9 cellular contexts compared by ENCODE assay signal in the genomic region with DNA sequence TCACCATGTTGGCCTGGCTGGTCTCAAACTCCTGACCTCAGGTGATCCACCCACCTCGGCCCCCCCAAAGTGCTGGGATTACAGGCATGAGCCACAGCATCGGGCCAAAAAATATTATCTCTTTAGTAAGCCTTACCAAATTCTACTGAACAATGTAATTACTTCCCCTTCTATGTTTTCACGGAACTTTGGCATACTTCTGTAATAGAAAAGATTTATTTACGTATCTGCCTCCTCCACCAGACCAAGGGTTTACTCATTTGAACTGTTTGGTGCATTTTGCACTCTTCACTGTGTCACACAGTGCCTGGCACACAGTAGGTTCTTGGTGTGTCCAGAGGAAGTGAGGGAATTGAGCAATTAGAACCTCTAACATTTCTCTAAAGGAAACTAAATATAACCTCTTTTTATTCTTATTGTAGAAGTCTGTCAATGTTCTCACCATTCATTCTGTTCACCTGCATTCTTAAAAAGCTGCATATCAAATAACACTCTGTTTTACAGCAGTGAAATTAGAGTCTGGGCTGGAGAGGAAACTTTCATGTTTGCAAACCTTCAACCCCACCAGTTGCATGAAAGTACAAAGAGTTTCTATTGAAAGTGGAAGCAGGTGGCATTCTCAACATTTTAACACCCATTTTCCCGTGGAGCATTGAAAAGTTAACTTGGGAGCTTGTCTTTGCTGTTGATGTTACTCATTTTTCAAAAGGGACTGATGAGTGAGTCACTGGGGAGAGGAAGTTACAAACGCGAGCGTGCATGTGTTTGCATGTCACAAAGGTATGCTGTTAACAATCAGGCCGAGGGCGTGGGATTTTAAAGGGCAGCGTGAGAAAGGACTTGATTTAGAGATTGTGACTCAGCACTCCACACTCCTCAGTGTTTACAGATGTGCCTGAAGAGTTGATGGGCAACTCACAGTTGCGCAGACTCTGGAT.
DNase-seq lines count a peak whose midpoint lies in the region; ATAC-seq and TF ChIP-seq lines count a peak whose summit lies in the region.
"Had no signal": no experiment of that assay in that cellular context is flagged by ENCODE, and none has a peak within 500 bp of the region (broad histone marks: within the 10 kb centered on the region; RNA-seq: fewer than 3 reads in every experiment).

No MANE protein-coding gene starts in this region.

- H3K23ac ChIP-seq in mesendoderm (ENCODE audit: low read length): no peak overlapping the region

- H3K9me3 ChIP-seq in Caco-2: no peaks in the 10 kb centered on the region

- H3K4ac ChIP-seq in mesendoderm (ENCODE audit: low read depth, low read length): no peak overlapping the region

- H3K27ac Mint-ChIP-seq in Caco-2 (ENCODE audit: unreplicated experiment): peak overlapping the region; percentile 74
- no peak overlapping the region for H3K27ac Mint-ChIP-seq in MCF 10A (ENCODE audit: low read depth, unreplicated experiment)

- H3K18ac ChIP-seq in mesendoderm (ENCODE audit: low read length): no peak overlapping the region

- no peak overlapping the region for H3K9ac ChIP-seq in mesendoderm (ENCODE audit: low read length)

- POLR2A ChIA-PET in Caco-2 (lab: Charles Lee) (no interaction called here), MCF 10A (lab: Yijun Ruan, JAX) (interaction anchor here (0.6 to 0.8 kb wide), 4 partner anchors 12 to 704 kb away, joined by 3 read pairs; no protein-coding TSS in a partner anchor)

- H3K4me3 Mint-ChIP-seq in Caco-2 (ENCODE audit: unreplicated experiment) (no peak overlapping the region), MCF 10A (ENCODE audit: unreplicated experiment) (no peak overlapping the region)

- no peak overlapping the region for H4K8ac ChIP-seq in mesendoderm (ENCODE audit: low read depth, low read length)

- H3K56ac ChIP-seq in mesendoderm (ENCODE audit: low read length): no peak overlapping the region

- intact Hi-C loops in Caco-2 (cut with micrococcal nuclease; ENCODE audit: unreplicated experiment) (no loop called here), MCF 10A (cut with micrococcal nuclease) (no loop called here)

- H3K36me3 ChIP-seq in Caco-2 (ENCODE audit: control insufficient read depth, insufficient read depth, low read length) (no peaks in the 10 kb centered on the region), mesendoderm (ENCODE audit: control insufficient read depth, insufficient read depth, low read length) (no peaks in the 10 kb centered on the region)

- no peak overlapping the region for H3K4me3 ChIP-seq in Caco-2 (ENCODE audit: low read depth, low read length)
- no peak overlapping the region for H3K4me3 ChIP-seq in mesendoderm (ENCODE audit: low read length)

- H3K79me1 ChIP-seq in mesendoderm (ENCODE audit: low read length): no peaks in the 10 kb centered on the region

- no peak overlapping the region for H4K5ac ChIP-seq in mesendoderm (ENCODE audit: low read length)

- in situ Hi-C loops in KBM-7 (cut with MboI; ENCODE audit: low pct_unique_long_range_greater_than_20kb, low sequenced_read_pairs) (no loop called here), GM13977 (cut with MboI; ENCODE audit: low pct_unique_long_range_greater_than_20kb, low sequenced_read_pairs, unreplicated experiment) (no loop called here)

- TF ChIP-seq CTCF in Caco-2 (IDR thresholded peaks at IDR 0.05; ENCODE audit: insufficient read depth in 1 of 2, low read depth in 1 of 2, low read length in 1 of 2, severe bottlenecking in 1 of 2, unreplicated experiment in 1 of 2): no peak
- no peak for TF ChIP-seq CTCF in MCF 10A (IDR thresholded peaks at IDR 0.05; ENCODE audit: unreplicated experiment)
- TF ChIP-seq CTCF in GM13977 (IDR thresholded peaks at IDR 0.05; ENCODE audit: extremely low read depth, insufficient read depth, missing control alignments): no peak

- DNase-seq in Caco-2 (peak; percentile 49 to 61), KBM-7 (peak; percentile 53), MCF 10A (ENCODE audit: unreplicated experiment) (peak; percentile 96), mesendoderm (peak; percentile 74), DMS 273 treated with DMSO at 0.1 percent for 48 hours (lab: John Stamatoyannopoulos, UW) (no peak), GM13977 (ENCODE audit: low spot score) (no peak)
- DNase-seq: GF-D8 had no signal

- H2BK5ac ChIP-seq in mesendoderm (ENCODE audit: low read length): no peak overlapping the region

- CTCF ChIA-PET in Caco-2 (lab: Charles Lee) (no interaction called here), MCF 10A (lab: Yijun Ruan, JAX) (no interaction called here)

- no peak overlapping the region for H2BK15ac ChIP-seq in mesendoderm (replicated peaks; ENCODE audit: low read depth)

- WGBS in mesendoderm (ENCODE audit: extremely low coverage, insufficient coverage, low lambda C conversion rate): no CpG with 5 or more reads among the region's 12 CpGs

- no peaks in the 10 kb centered on the region for H3K36me3 Mint-ChIP-seq in Caco-2 (ENCODE audit: insufficient read depth, unreplicated experiment)
- no peaks in the 10 kb centered on the region for H3K36me3 Mint-ChIP-seq in MCF 10A (ENCODE audit: insufficient read depth, unreplicated experiment)

- H3K27me3 Mint-ChIP-seq in Caco-2 (ENCODE audit: insufficient read depth, unreplicated experiment): no peaks in the 10 kb centered on the region
- H3K27me3 Mint-ChIP-seq in MCF 10A (ENCODE audit: insufficient read depth, unreplicated experiment): no peaks in the 10 kb centered on the region

- H2BK120ac ChIP-seq in mesendoderm (ENCODE audit: low read depth, low read length): no peak overlapping the region

- H3K9me3 Mint-ChIP-seq in Caco-2 (ENCODE audit: unreplicated experiment): no peaks in the 10 kb centered on the region
- no peaks in the 10 kb centered on the region for H3K9me3 Mint-ChIP-seq in MCF 10A (ENCODE audit: unreplicated experiment)

- no peaks in the 10 kb centered on the region for H3K79me2 ChIP-seq in mesendoderm (ENCODE audit: control insufficient read depth, insufficient read depth, low read length)

- H2AK5ac ChIP-seq in mesendoderm (ENCODE audit: low read length): no peak overlapping the region

- H3K4me1 ChIP-seq in Caco-2 (no peaks in the 10 kb centered on the region), mesendoderm (ENCODE audit: control insufficient read depth, low read depth, low read length) (no peaks in the 10 kb centered on the region)

- no peaks in the 10 kb centered on the region for H3K27me3 ChIP-seq in Caco-2 (replicated peaks; ENCODE audit: control insufficient read depth, insufficient read depth, low read length)
- H3K27me3 ChIP-seq in mesendoderm (ENCODE audit: insufficient read depth, low read length, poor library complexity): no peaks in the 10 kb centered on the region

- BruUV-seq in Caco-2 (replicated peaks; lab: Mats Ljungman, UMichigan) (no TSS peak), MCF 10A (replicated peaks; lab: Mats Ljungman, UMichigan) (no TSS peak)

- H3K4me1 Mint-ChIP-seq in Caco-2 (ENCODE audit: low read depth, unreplicated experiment): peaks cover 9% of the 10 kb centered on the region
- peaks cover 14% of the 10 kb centered on the region for H3K4me1 Mint-ChIP-seq in MCF 10A (ENCODE audit: insufficient read depth, unreplicated experiment)

- no peak overlapping the region for H3K27ac ChIP-seq in mesendoderm (ENCODE audit: low read depth, low read length)

- ATAC-seq in GM19324 (IDR thresholded peaks at IDR 0.05; ENCODE audit: low FRiP score, unreplicated experiment): no peak
- no peak for ATAC-seq in GM21367 (IDR thresholded peaks at IDR 0.05; ENCODE audit: unreplicated experiment)

- no peak overlapping the region for H3K4me2 ChIP-seq in mesendoderm (ENCODE audit: low read length)

Comparison
In these comparisons a context has a peak if more than half of its experiments do, and no peak if none do; other contexts are left out.
1. DNase-seq: peak in Caco-2 (2 of 2), KBM-7 (single experiment), MCF 10A (single experiment) and mesendoderm (single experiment); none in DMS 273 treated with DMSO at 0.1 percent for 48 hours (single experiment) and GM13977 (single experiment).